ENCODE assay signal across 24 cellular contexts in genomic region chr7:184768-185264, GRCh38. TPM values are rescaled to one million over a fixed set of nuclear protein-coding genes. Genes with fewer than 3 reads are reported as not detected.
DNase-seq lines count a peak whose midpoint lies in the region; ATAC-seq and TF ChIP-seq lines count a peak whose summit lies in the region.
"Had no signal": no experiment of that assay in that cellular context is flagged by ENCODE, and none has a peak within 500 bp of the region (broad histone marks: within the 10 kb centered on the region; RNA-seq: fewer than 3 reads in every experiment).

No MANE protein-coding gene starts in this region.

- TF ChIP-seq POLR2A in transverse colon (IDR thresholded peaks at IDR 0.05), result no peak

- no peaks in the 10 kb centered on the region for H3K27me3 ChIP-seq in H7 (ENCODE audit: control insufficient read depth, insufficient read depth, low read length)
- H3K27me3 ChIP-seq in transverse colon, result no peaks in the 10 kb centered on the region
- H3K27me3 ChIP-seq: Peyer's patch had no signal

- in situ Hi-C loops in transverse colon (cut with MboI; ENCODE audit: low pct_ligation_motif_present in 1 of 4, low pct_unique_long_range_greater_than_20kb in 1 of 4, low sequenced_read_pairs in 3 of 4), result no loop called here

- H3K4me3 Mint-ChIP-seq in activated CD4-positive, alpha-beta memory T cell treated with anti-CD3 and anti-CD28 coated beads, Interleukin-2, amount 10 ng/mL, durations not matched to agents 7 days and 5 days, result no peak overlapping the region
- H3K4me3 Mint-ChIP-seq: activated T-cell treated with anti-CD3 and anti-CD28 coated beads, Interleukin-2, amount 50 U/mL, for 72 hours; H9; immature natural killer cell had no signal

- peak; percentile 62 for DNase-seq in H7
- DNase-seq in fibroblast of gingiva (ENCODE audit: low read depth), result peak; percentile 59
- no peak for DNase-seq in mucosa of descending colon
- no peak for DNase-seq in transverse colon
- DNase-seq in activated CD4-positive, alpha-beta T cell treated with anti-CD3 and anti-CD28 coated beads, Interleukin-2, amount 50 U/mL, for 4 hours, result no peak
- DNase-seq in retina, result no peak
- DNase-seq in activated CD4-positive, alpha-beta memory T cell treated with anti-CD3 and anti-CD28 coated beads, Interleukin-2, amount 10 ng/mL, durations not matched to agents 7 days and 5 days, result no peak
- DNase-seq: activated CD8-positive, alpha-beta memory T cell treated with anti-CD3 and anti-CD28 coated beads for 24 hours; activated T-cell treated with anti-CD3 and anti-CD28 coated beads, Interleukin-2, amount 50 U/mL, for 72 hours; DMS79; effector CD8-positive, alpha-beta T cell; H9; head of caudate nucleus; immature natural killer cell; Karpas-422; lower lobe of right lung; NCI-H1092 treated with DMSO at 0.1 percent for 48 hours; NCI-H510A; Peyer's patch; stimulated activated CD4-positive, alpha-beta T cell treated with anti-CD3 and anti-CD28 coated beads, Interleukin-2, amount 100 ng/mL, for 24 hours; stimulated activated naive CD4-positive, alpha-beta T cell had no signal

- H3K4me3 ChIP-seq in H7 (ENCODE audit: insufficient read depth, low read depth, low read length), result no peak overlapping the region
- no peak overlapping the region for H3K4me3 ChIP-seq in mucosa of descending colon
- H3K4me3 ChIP-seq in transverse colon, result no peak overlapping the region
- H3K4me3 ChIP-seq: lower lobe of right lung, Peyer's patch had no signal

- no peaks in the 10 kb centered on the region for H3K4me1 Mint-ChIP-seq in activated CD4-positive, alpha-beta memory T cell treated with anti-CD3 and anti-CD28 coated beads, Interleukin-2, amount 10 ng/mL, durations not matched to agents 7 days and 5 days
- H3K4me1 Mint-ChIP-seq: immature natural killer cell had no signal

- peak overlapping the region; percentile 6 to 37 (median 30) for H3K27ac ChIP-seq in transverse colon
- H3K27ac ChIP-seq: lower lobe of right lung had no signal

- H3K36me3 Mint-ChIP-seq in activated CD4-positive, alpha-beta memory T cell treated with anti-CD3 and anti-CD28 coated beads, Interleukin-2, amount 10 ng/mL, durations not matched to agents 7 days and 5 days (ENCODE audit: low read depth), result no peaks in the 10 kb centered on the region
- H3K36me3 Mint-ChIP-seq: activated naive CD4-positive, alpha-beta T cell treated with anti-CD3 and anti-CD28 coated beads, Interleukin-2, amount 50 U/mL, for 72 hours; immature natural killer cell had no signal

- no peak for TF ChIP-seq EP300 in transverse colon (IDR thresholded peaks at IDR 0.05; ENCODE audit: low read depth)

- CTCF ChIA-PET in activated CD4-positive, alpha-beta memory T cell treated with anti-CD3 and anti-CD28 coated beads, Interleukin-2, amount 10 ng/mL, durations not matched to agents 7 days and 5 days (lab: Charles Lee), result no interaction called here

- H3K9me3 Mint-ChIP-seq in activated CD4-positive, alpha-beta memory T cell treated with anti-CD3 and anti-CD28 coated beads, Interleukin-2, amount 10 ng/mL, durations not matched to agents 7 days and 5 days, result no peaks in the 10 kb centered on the region
- H3K9me3 Mint-ChIP-seq: activated naive CD4-positive, alpha-beta T cell treated with anti-CD3 and anti-CD28 coated beads, Interleukin-2, amount 50 U/mL, for 72 hours; activated T-cell treated with anti-CD3 and anti-CD28 coated beads, Interleukin-2, amount 50 U/mL, for 72 hours; H9 had no signal

- H3K27ac Mint-ChIP-seq in activated CD4-positive, alpha-beta memory T cell treated with anti-CD3 and anti-CD28 coated beads, Interleukin-2, amount 10 ng/mL, durations not matched to agents 7 days and 5 days, result no peak overlapping the region
- H3K27ac Mint-ChIP-seq: activated naive CD4-positive, alpha-beta T cell treated with anti-CD3 and anti-CD28 coated beads, Interleukin-2, amount 50 U/mL, for 72 hours; activated T-cell treated with anti-CD3 and anti-CD28 coated beads, Interleukin-2, amount 50 U/mL, for 72 hours; immature natural killer cell had no signal

- H3K4me1 ChIP-seq in mucosa of descending colon (ENCODE audit: low read depth) (no peaks in the 10 kb centered on the region), transverse colon (peaks cover 0 to 5% (median 2%) of the 10 kb centered on the region in 4 donors)

- H3K27me3 Mint-ChIP-seq in activated CD4-positive, alpha-beta memory T cell treated with anti-CD3 and anti-CD28 coated beads, Interleukin-2, amount 10 ng/mL, durations not matched to agents 7 days and 5 days, result peaks cover 5% of the 10 kb centered on the region

- TF ChIP-seq CTCF in mucosa of descending colon (IDR thresholded peaks at IDR 0.05) (no peak), transverse colon (IDR thresholded peaks at IDR 0.05) (no peak)

- intact Hi-C loops in mucosa of descending colon (cut with DNase I, micrococcal nuclease), result no loop called here
- intact Hi-C loops in transverse colon (cut with DNase I; ENCODE audit: low total_unique reads), result no loop called here

- H3K9me3 ChIP-seq in mucosa of descending colon, result no peaks in the 10 kb centered on the region
- no peaks in the 10 kb centered on the region for H3K9me3 ChIP-seq in transverse colon
- H3K9me3 ChIP-seq: lower lobe of right lung, Peyer's patch had no signal

- no peaks in the 10 kb centered on the region for H3K36me3 ChIP-seq in H7 (replicated peaks; ENCODE audit: control insufficient read depth, insufficient read depth, low read length)
- no peaks in the 10 kb centered on the region for H3K36me3 ChIP-seq in mucosa of descending colon (ENCODE audit: low read depth)
- H3K36me3 ChIP-seq in transverse colon, result no peaks in the 10 kb centered on the region
- H3K36me3 ChIP-seq: lower lobe of right lung, Peyer's patch had no signal

- 28 to 59% methylated on average over 6 to 8 of the region's 20 CpGs for WGBS in transverse colon (ENCODE audit: low coverage in 1 of 2), 2 donors

- POLR2A ChIA-PET in activated CD4-positive, alpha-beta memory T cell treated with anti-CD3 and anti-CD28 coated beads, Interleukin-2, amount 10 ng/mL, durations not matched to agents 7 days and 5 days (lab: Charles Lee), result no interaction called here

- peak; percentile 23 for ATAC-seq in mucosa of descending colon
- ATAC-seq: activated CD4-positive, CD25-positive, alpha-beta regulatory T cell treated with anti-CD3 and anti-CD28 coated beads, Interleukin-2, amount 50 U/mL, for 24 hours; activated naive CD4-positive, alpha-beta T cell treated with anti-CD3 and anti-CD28 coated beads, Interleukin-2, amount 50 U/mL, for 72 hours; activated T-cell treated with anti-CD3 and anti-CD28 coated beads, Interleukin-2, amount 50 U/mL, for 72 hours; lower lobe of right lung; SK-N-SH treated with all-trans-retinoic acid at 6 μM for 48 hours had no signal

RNA-seq across cellular contexts. Expression of gene FAM20C, which starts 7.6 kb away (rescaled TPM):
- 63.2 and 71.5 TPM in 2 replicates for total RNA-seq in H7 (2014; rRNA removed; shearing (Covaris generic))
- total RNA-seq in mucosa of descending colon, result 10 to 100 TPM; 20.7 to 47.7 (median 26.5) TPM
- total RNA-seq in transverse colon, result 10 to 100 TPM; 10.5 to 62.3 (median 23.5) TPM
- total RNA-seq in activated CD4-positive, alpha-beta memory T cell treated with anti-CD3 and anti-CD28 coated beads, Interleukin-2, amount 10 ng/mL, durations not matched to agents 7 days and 5 days, result under 1 TPM in 1 of 2 experiments, not detected in 1; 0.13 TPM

Comparison
In these comparisons a context has a peak if more than half of its experiments do, and no peak if none do; other contexts are left out.
1. DNase-seq: peak in H7 (single experiment) and fibroblast of gingiva (single experiment); none in mucosa of descending colon (0 of 3), transverse colon (single experiment), activated CD4-positive, alpha-beta T cell treated with anti-CD3 and anti-CD28 coated beads, Interleukin-2, amount 50 U/mL, for 4 hours (0 of 2), retina (single experiment) and activated CD4-positive, alpha-beta memory T cell treated with anti-CD3 and anti-CD28 coated beads, Interleukin-2, amount 10 ng/mL, durations not matched to agents 7 days and 5 days (single experiment).
2. RNA of gene FAM20C, which starts 7.6 kb away (total RNA-seq): 63.2 to 71.5 TPM in H7, 20.7 to 47.7 TPM in mucosa of descending colon and 10.5 to 62.3 TPM in transverse colon; 0.13 TPM in activated CD4-positive, alpha-beta memory T cell treated with anti-CD3 and anti-CD28 coated beads, Interleukin-2, amount 10 ng/mL, durations not matched to agents 7 days and 5 days; every median in the first group is over 10 times any median in the second.